Comparison of ENCODE assay signal across 1 cellular context in genomic region chr2:86014493-86014892, GRCh38.
A peak's percentile ranks its signal among the peaks of the same experiment; 100 is the strongest.
TF ChIP-seq lines count a peak whose summit lies in the region.

No MANE protein-coding gene starts in this region.

TF ChIP-seq in GM12878, 131 proteins besides CTCF, POLR2A, EP300 and RAD21 (continued from another document):
- TF ChIP-seq MTA3 (IDR thresholded peaks at IDR 0.05; ENCODE audit: borderline replicate concordance, low read length) (no peak), KLF5 (IDR thresholded peaks at IDR 0.05; ENCODE audit: partially characterized antibody) (no peak), E2F8 (IDR thresholded peaks at IDR 0.05; ENCODE audit: low read depth, partially characterized antibody) (no peak), RAD51 (IDR thresholded peaks at IDR 0.05) (peak; percentile 49; the same call in 1 of the 2 replicates), CUX1 (IDR thresholded peaks at IDR 0.05; ENCODE audit: insufficient replicate concordance, low read depth, low read length) (no peak)
